Comparison of ENCODE assay signal across 35 cellular contexts in genomic region chr1:58317694-58318093, GRCh38.
"Had no signal": no experiment of that assay in that cellular context is flagged by ENCODE, and none has a peak within 500 bp of the region (broad histone marks: within the 10 kb centered on the region; RNA-seq: fewer than 3 reads in every experiment).

No MANE protein-coding gene starts in this region.

- DNase-seq: Karpas-422, Kasumi-1, MG63, MM.1S, MV-4-11, NCI-H1048, NCI-H1092, NCI-H1092 treated with DMSO at 0.1 percent for 48 hours, NCI-H1105, NCI-H1105 treated with DMSO at 0.1 percent for 48 hours, NCI-H1417, NCI-H1417 treated with DMSO at 0.1 percent for 48 hours, NCI-H1436, NCI-H1436 treated with DMSO at 0.1 percent for 48 hours, NCI-H146, NCI-H1694, NCI-H1694 treated with DMSO at 0.1 percent for 48 hours, NCI-H187, NCI-H187 treated with DMSO at 0.1 percent for 48 hours, NCI-H1930, NCI-H2029, NCI-H2029 treated with DMSO at 0.1 percent for 48 hours, NCI-H2081, NCI-H2081 treated with DMSO at 0.1 percent for 48 hours, NCI-H2107, NCI-H2171, NCI-H2171 treated with DMSO at 0.1 percent for 48 hours, NCI-H2227 treated with DMSO at 0.1 percent for 48 hours, NCI-H226, NCI-H345, NCI-H446, NCI-H446 treated with DMSO at 0.1 percent for 48 hours, NCI-H510A, NCI-H510A treated with DMSO at 0.1 percent for 48 hours had no signal

- H3K9me3 ChIP-seq: MG63 had no signal

- H3K36me3 ChIP-seq: MG63 had no signal

- H3K9ac ChIP-seq: KMS-11 had no signal

- H3K4me2 ChIP-seq: KMS-11 had no signal

- H3K27me3 ChIP-seq: MG63 had no signal

- H3K4me3 ChIP-seq: MG63 had no signal

- H3K27ac ChIP-seq: KMS-11 had no signal
